ENCODE assay signal across 20 cellular contexts in genomic region chr5:152264656-152265055, GRCh38.
"Had no signal": no experiment of that assay in that cellular context is flagged by ENCODE, and none has a peak within 500 bp of the region (broad histone marks: within the 10 kb centered on the region; RNA-seq: fewer than 3 reads in every experiment).

No MANE protein-coding gene starts in this region.

- H3K9me3 Mint-ChIP-seq: dendritic cell treated with granulocyte-macrophage colony-stimulating factor and Interleukin-4, amounts not matched to agents 40 ng/mL and 50 ng/mL, for 4 days; effector memory CD8-positive, alpha-beta T cell; nephron had no signal

- H3K4me1 ChIP-seq: foreskin keratinocyte, psoas muscle, right atrium auricular region, stomach had no signal

- H3K9me3 ChIP-seq: psoas muscle, right atrium auricular region, stomach, thoracic aorta had no signal

- H3K27me3 ChIP-seq: foreskin keratinocyte, right atrium auricular region, stomach had no signal

- H3K36me3 ChIP-seq: right atrium auricular region, stomach, thoracic aorta had no signal

- H3K36me3 Mint-ChIP-seq: immature natural killer cell, naive B cell had no signal

- H3K4me1 Mint-ChIP-seq: immature natural killer cell, naive B cell, nephron had no signal

- ATAC-seq: effector memory CD8-positive, alpha-beta T cell; foreskin keratinocyte; left colon; left ventricle myocardium superior; psoas muscle had no signal

- H3K4me3 Mint-ChIP-seq: dendritic cell treated with granulocyte-macrophage colony-stimulating factor and Interleukin-4, amounts not matched to agents 40 ng/mL and 50 ng/mL, for 4 days; effector memory CD8-positive, alpha-beta T cell; immature natural killer cell; naive B cell; nephron had no signal

- H3K4me3 ChIP-seq: lung, psoas muscle, right atrium auricular region, stomach, thoracic aorta had no signal

- H3K27me3 Mint-ChIP-seq: dendritic cell treated with granulocyte-macrophage colony-stimulating factor and Interleukin-4, amounts not matched to agents 40 ng/mL and 50 ng/mL, for 4 days had no signal

- H3K27ac Mint-ChIP-seq: dendritic cell treated with granulocyte-macrophage colony-stimulating factor and Interleukin-4, amounts not matched to agents 40 ng/mL and 50 ng/mL, for 4 days; effector memory CD8-positive, alpha-beta T cell; immature natural killer cell; naive B cell; nephron had no signal

- H3K27ac ChIP-seq: foreskin keratinocyte, psoas muscle, right atrium auricular region, stomach, thoracic aorta had no signal

- DNase-seq: effector memory CD8-positive, alpha-beta T cell; erythroblast; foreskin keratinocyte; immature natural killer cell; kidney; left colon; left ventricle myocardium superior; mesendoderm; naive B cell; psoas muscle; small intestine; stimulated activated CD4-positive, alpha-beta T cell treated with anti-CD3 and anti-CD28 coated beads, Interleukin-12 subunit alpha, Interleukin-12 subunit beta, amount 100 ng/mL, for 4 hours; stimulated activated naive CD4-positive, alpha-beta T cell; stomach; trophoblast cell had no signal
